In the genomic region with DNA sequence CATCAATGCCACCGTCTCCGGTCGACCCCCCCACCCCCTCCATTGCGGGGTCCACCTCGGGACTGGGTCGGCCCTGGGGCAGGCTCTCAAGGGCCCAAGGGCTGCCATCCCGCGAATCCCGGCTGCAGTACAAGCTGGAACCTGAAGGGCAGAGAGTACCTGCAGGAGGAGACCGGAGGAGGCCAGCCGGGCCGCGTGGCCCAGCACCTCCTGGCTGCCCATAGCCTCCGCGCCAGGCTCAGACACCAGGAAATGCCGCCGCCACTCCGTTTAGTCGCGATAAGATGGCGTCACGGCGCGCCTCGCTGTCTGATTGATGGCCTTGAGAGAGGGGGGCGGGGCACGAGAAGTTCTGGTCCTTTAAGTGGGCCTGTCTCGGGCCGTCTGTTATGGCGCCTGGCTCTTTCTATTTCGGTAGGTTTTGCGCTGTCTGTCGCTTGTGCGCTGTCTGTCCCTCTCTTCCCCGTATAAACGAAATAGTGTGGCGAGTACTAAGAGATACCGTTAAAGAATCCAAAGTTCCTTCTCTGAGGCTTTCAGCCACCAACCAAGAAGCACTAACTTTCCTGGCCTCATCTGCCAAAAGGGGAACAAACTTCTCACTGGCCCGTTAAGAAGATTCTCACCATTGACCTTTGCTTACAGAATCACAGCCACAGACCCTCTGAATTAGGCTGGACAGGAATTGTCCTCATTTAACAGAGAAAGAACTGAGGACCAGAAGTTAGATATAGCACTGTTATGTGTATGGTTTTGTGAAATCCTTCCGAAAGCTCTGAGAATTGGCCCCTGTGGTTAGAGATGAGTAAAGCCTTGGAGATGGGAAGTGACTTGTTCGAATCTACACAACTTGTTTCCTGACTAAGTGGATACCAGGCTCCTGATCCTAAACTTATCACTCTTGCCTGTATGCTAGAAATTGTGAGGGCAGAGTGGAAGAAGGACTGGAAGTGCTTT, we compare ENCODE assay signal across 1 cellular context.
A peak's percentile ranks its signal among the peaks of the same experiment; 100 is the strongest.
TF ChIP-seq lines count a peak whose summit lies in the region.

A gene with protein sequence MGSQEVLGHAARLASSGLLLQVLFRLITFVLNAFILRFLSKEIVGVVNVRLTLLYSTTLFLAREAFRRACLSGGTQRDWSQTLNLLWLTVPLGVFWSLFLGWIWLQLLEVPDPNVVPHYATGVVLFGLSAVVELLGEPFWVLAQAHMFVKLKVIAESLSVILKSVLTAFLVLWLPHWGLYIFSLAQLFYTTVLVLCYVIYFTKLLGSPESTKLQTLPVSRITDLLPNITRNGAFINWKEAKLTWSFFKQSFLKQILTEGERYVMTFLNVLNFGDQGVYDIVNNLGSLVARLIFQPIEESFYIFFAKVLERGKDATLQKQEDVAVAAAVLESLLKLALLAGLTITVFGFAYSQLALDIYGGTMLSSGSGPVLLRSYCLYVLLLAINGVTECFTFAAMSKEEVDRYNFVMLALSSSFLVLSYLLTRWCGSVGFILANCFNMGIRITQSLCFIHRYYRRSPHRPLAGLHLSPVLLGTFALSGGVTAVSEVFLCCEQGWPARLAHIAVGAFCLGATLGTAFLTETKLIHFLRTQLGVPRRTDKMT (minus strand): TSS at position 257 of the 957 bp plus-strand sequence. CDS start 35 bp downstream, at position 222.

TF ChIP-seq in GM12878, 131 proteins besides CTCF, POLR2A, EP300 and RAD21 (continued from another document and continues in another):
- TF ChIP-seq, protein P1, sequence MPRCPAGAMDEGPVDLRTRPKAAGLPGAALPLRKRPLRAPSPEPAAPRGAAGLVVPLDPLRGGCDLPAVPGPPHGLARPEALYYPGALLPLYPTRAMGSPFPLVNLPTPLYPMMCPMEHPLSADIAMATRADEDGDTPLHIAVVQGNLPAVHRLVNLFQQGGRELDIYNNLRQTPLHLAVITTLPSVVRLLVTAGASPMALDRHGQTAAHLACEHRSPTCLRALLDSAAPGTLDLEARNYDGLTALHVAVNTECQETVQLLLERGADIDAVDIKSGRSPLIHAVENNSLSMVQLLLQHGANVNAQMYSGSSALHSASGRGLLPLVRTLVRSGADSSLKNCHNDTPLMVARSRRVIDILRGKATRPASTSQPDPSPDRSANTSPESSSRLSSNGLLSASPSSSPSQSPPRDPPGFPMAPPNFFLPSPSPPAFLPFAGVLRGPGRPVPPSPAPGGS (IDR thresholded peaks at IDR 0.05; ENCODE audit: borderline replicate concordance, insufficient read depth, low read depth, low read length, poor library complexity, severe bottlenecking) = no peak
- TF ChIP-seq, protein P2, sequence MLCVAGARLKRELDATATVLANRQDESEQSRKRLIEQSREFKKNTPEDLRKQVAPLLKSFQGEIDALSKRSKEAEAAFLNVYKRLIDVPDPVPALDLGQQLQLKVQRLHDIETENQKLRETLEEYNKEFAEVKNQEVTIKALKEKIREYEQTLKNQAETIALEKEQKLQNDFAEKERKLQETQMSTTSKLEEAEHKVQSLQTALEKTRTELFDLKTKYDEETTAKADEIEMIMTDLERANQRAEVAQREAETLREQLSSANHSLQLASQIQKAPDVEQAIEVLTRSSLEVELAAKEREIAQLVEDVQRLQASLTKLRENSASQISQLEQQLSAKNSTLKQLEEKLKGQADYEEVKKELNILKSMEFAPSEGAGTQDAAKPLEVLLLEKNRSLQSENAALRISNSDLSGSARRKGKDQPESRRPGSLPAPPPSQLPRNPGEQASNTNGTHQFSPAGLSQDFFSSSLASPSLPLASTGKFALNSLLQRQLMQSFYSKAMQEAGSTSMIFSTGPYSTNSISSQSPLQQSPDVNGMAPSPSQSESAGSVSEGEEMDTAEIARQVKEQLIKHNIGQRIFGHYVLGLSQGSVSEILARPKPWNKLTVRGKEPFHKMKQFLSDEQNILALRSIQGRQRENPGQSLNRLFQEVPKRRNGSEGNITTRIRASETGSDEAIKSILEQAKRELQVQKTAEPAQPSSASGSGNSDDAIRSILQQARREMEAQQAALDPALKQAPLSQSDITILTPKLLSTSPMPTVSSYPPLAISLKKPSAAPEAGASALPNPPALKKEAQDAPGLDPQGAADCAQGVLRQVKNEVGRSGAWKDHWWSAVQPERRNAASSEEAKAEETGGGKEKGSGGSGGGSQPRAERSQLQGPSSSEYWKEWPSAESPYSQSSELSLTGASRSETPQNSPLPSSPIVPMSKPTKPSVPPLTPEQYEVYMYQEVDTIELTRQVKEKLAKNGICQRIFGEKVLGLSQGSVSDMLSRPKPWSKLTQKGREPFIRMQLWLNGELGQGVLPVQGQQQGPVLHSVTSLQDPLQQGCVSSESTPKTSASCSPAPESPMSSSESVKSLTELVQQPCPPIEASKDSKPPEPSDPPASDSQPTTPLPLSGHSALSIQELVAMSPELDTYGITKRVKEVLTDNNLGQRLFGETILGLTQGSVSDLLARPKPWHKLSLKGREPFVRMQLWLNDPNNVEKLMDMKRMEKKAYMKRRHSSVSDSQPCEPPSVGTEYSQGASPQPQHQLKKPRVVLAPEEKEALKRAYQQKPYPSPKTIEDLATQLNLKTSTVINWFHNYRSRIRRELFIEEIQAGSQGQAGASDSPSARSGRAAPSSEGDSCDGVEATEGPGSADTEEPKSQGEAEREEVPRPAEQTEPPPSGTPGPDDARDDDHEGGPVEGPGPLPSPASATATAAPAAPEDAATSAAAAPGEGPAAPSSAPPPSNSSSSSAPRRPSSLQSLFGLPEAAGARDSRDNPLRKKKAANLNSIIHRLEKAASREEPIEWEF (IDR thresholded peaks at IDR 0.05; ENCODE audit: insufficient replicate concordance, low read depth, low read length) = no peak
- no peak for TF ChIP-seq GABPA (IDR thresholded peaks at IDR 0.05; ENCODE audit: low read depth)
- TF ChIP-seq MTA2 (IDR thresholded peaks at IDR 0.05; ENCODE audit: low read depth) = peak; percentile 38; the same call in 1 of the 2 replicates
- no peak for TF ChIP-seq SUZ12 (IDR thresholded peaks at IDR 0.05; ENCODE audit: unreplicated experiment)
- TF ChIP-seq, protein P3, sequence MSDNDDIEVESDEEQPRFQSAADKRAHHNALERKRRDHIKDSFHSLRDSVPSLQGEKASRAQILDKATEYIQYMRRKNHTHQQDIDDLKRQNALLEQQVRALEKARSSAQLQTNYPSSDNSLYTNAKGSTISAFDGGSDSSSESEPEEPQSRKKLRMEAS (IDR thresholded peaks at IDR 0.05; ENCODE audit: low read depth, low read length) = peak; percentile 86
- TF ChIP-seq, protein P4, sequence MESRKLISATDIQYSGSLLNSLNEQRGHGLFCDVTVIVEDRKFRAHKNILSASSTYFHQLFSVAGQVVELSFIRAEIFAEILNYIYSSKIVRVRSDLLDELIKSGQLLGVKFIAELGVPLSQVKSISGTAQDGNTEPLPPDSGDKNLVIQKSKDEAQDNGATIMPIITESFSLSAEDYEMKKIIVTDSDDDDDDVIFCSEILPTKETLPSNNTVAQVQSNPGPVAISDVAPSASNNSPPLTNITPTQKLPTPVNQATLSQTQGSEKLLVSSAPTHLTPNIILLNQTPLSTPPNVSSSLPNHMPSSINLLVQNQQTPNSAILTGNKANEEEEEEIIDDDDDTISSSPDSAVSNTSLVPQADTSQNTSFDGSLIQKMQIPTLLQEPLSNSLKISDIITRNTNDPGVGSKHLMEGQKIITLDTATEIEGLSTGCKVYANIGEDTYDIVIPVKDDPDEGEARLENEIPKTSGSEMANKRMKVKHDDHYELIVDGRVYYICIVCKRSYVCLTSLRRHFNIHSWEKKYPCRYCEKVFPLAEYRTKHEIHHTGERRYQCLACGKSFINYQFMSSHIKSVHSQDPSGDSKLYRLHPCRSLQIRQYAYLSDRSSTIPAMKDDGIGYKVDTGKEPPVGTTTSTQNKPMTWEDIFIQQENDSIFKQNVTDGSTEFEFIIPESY (IDR thresholded peaks at IDR 0.05) = no peak
- TF ChIP-seq SMAD1 (IDR thresholded peaks at IDR 0.05; ENCODE audit: low read depth, partially characterized antibody) = peak; percentile 84
- TF ChIP-seq ZZZ3 (IDR thresholded peaks at IDR 0.05; ENCODE audit: control insufficient read depth, insufficient read length, low read depth) = no peak
- TF ChIP-seq, protein P5, sequence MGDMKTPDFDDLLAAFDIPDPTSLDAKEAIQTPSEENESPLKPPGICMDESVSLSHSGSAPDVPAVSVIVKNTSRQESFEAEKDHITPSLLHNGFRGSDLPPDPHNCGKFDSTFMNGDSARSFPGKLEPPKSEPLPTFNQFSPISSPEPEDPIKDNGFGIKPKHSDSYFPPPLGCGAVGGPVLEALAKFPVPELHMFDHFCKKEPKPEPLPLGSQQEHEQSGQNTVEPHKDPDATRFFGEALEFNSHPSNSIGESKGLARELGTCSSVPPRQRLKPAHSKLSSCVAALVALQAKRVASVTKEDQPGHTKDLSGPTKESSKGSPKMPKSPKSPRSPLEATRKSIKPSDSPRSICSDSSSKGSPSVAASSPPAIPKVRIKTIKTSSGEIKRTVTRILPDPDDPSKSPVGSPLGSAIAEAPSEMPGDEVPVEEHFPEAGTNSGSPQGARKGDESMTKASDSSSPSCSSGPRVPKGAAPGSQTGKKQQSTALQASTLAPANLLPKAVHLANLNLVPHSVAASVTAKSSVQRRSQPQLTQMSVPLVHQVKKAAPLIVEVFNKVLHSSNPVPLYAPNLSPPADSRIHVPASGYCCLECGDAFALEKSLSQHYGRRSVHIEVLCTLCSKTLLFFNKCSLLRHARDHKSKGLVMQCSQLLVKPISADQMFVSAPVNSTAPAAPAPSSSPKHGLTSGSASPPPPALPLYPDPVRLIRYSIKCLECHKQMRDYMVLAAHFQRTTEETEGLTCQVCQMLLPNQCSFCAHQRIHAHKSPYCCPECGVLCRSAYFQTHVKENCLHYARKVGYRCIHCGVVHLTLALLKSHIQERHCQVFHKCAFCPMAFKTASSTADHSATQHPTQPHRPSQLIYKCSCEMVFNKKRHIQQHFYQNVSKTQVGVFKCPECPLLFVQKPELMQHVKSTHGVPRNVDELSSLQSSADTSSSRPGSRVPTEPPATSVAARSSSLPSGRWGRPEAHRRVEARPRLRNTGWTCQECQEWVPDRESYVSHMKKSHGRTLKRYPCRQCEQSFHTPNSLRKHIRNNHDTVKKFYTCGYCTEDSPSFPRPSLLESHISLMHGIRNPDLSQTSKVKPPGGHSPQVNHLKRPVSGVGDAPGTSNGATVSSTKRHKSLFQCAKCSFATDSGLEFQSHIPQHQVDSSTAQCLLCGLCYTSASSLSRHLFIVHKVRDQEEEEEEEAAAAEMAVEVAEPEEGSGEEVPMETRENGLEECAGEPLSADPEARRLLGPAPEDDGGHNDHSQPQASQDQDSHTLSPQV (IDR thresholded peaks at IDR 0.05) = no peak
- TF ChIP-seq EGR1 (IDR thresholded peaks at IDR 0.05; ENCODE audit: borderline replicate concordance in 1 of 2, low read depth in 2 of 2, low read length in 2 of 2) = no peak
- TF ChIP-seq, protein P6, sequence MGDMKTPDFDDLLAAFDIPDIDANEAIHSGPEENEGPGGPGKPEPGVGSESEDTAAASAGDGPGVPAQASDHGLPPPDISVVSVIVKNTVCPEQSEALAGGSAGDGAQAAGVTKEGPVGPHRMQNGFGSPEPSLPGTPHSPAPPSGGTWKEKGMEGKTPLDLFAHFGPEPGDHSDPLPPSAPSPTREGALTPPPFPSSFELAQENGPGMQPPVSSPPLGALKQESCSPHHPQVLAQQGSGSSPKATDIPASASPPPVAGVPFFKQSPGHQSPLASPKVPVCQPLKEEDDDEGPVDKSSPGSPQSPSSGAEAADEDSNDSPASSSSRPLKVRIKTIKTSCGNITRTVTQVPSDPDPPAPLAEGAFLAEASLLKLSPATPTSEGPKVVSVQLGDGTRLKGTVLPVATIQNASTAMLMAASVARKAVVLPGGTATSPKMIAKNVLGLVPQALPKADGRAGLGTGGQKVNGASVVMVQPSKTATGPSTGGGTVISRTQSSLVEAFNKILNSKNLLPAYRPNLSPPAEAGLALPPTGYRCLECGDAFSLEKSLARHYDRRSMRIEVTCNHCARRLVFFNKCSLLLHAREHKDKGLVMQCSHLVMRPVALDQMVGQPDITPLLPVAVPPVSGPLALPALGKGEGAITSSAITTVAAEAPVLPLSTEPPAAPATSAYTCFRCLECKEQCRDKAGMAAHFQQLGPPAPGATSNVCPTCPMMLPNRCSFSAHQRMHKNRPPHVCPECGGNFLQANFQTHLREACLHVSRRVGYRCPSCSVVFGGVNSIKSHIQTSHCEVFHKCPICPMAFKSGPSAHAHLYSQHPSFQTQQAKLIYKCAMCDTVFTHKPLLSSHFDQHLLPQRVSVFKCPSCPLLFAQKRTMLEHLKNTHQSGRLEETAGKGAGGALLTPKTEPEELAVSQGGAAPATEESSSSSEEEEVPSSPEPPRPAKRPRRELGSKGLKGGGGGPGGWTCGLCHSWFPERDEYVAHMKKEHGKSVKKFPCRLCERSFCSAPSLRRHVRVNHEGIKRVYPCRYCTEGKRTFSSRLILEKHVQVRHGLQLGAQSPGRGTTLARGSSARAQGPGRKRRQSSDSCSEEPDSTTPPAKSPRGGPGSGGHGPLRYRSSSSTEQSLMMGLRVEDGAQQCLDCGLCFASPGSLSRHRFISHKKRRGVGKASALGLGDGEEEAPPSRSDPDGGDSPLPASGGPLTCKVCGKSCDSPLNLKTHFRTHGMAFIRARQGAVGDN (IDR thresholded peaks at IDR 0.05) = peak; percentile 66; the same call in 1 of the 2 replicates
- TF ChIP-seq, protein P7, sequence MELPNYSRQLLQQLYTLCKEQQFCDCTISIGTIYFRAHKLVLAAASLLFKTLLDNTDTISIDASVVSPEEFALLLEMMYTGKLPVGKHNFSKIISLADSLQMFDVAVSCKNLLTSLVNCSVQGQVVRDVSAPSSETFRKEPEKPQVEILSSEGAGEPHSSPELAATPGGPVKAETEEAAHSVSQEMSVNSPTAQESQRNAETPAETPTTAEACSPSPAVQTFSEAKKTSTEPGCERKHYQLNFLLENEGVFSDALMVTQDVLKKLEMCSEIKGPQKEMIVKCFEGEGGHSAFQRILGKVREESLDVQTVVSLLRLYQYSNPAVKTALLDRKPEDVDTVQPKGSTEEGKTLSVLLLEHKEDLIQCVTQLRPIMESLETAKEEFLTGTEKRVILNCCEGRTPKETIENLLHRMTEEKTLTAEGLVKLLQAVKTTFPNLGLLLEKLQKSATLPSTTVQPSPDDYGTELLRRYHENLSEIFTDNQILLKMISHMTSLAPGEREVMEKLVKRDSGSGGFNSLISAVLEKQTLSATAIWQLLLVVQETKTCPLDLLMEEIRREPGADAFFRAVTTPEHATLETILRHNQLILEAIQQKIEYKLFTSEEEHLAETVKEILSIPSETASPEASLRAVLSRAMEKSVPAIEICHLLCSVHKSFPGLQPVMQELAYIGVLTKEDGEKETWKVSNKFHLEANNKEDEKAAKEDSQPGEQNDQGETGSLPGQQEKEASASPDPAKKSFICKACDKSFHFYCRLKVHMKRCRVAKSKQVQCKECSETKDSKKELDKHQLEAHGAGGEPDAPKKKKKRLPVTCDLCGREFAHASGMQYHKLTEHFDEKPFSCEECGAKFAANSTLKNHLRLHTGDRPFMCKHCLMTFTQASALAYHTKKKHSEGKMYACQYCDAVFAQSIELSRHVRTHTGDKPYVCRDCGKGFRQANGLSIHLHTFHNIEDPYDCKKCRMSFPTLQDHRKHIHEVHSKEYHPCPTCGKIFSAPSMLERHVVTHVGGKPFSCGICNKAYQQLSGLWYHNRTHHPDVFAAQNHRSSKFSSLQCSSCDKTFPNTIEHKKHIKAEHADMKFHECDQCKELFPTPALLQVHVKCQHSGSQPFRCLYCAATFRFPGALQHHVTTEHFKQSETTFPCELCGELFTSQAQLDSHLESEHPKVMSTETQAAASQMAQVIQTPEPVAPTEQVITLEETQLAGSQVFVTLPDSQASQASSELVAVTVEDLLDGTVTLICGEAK (IDR thresholded peaks at IDR 0.05; ENCODE audit: borderline replicate concordance) = no peak; the same call in 1 of the 2 replicates
